Comparison of ENCODE assay signal across 17 cellular contexts in genomic region chr12:53413485-53414215, GRCh38. TPM values are rescaled to one million over a fixed set of nuclear protein-coding genes. Genes with fewer than 3 reads are reported as not detected.
A peak's percentile ranks its signal among the peaks of the same experiment; 100 is the strongest.
DNase-seq lines count a peak whose midpoint lies in the region; ATAC-seq and TF ChIP-seq lines count a peak whose summit lies in the region.
"Had no signal": no experiment of that assay in that cellular context is flagged by ENCODE, and none has a peak within 500 bp of the region (broad histone marks: within the 10 kb centered on the region; RNA-seq: fewer than 3 reads in every experiment).

No MANE protein-coding gene starts in this region.

- H3K4me3 Mint-ChIP-seq in stimulated activated naive CD8-positive, alpha-beta T cell treated with anti-CD3 and anti-CD28 coated beads, Interleukin-15, Interleukin-2, amounts not matched to agents 100 ng/mL and 50 ng/mL, for 24 hours: no peak overlapping the region
- no peak overlapping the region for H3K4me3 Mint-ChIP-seq in stimulated activated naive CD8-positive, alpha-beta T cell treated with anti-CD3 and anti-CD28 coated beads, Interleukin-15, amount 100 ng/mL, for 72 hours
- no peak overlapping the region for H3K4me3 Mint-ChIP-seq in activated naive CD8-positive, alpha-beta T cell treated with anti-CD3 and anti-CD28 coated beads for 36 hours
- H3K4me3 Mint-ChIP-seq in Caco-2 (ENCODE audit: unreplicated experiment): no peak overlapping the region

- H3K18ac ChIP-seq in mesenchymal stem cell (ENCODE audit: low read depth in 1 of 2, low read length in 2 of 2): no peak overlapping the region

- H4K91ac ChIP-seq in mesenchymal stem cell (ENCODE audit: low read length): no peak overlapping the region

- no peaks in the 10 kb centered on the region for H3K9me3 Mint-ChIP-seq in stimulated activated naive CD8-positive, alpha-beta T cell treated with anti-CD3 and anti-CD28 coated beads, Interleukin-15, Interleukin-2, amounts not matched to agents 100 ng/mL and 50 ng/mL, for 24 hours
- no peaks in the 10 kb centered on the region for H3K9me3 Mint-ChIP-seq in stimulated activated naive CD8-positive, alpha-beta T cell treated with anti-CD3 and anti-CD28 coated beads, Interleukin-15, amount 100 ng/mL, for 72 hours
- no peaks in the 10 kb centered on the region for H3K9me3 Mint-ChIP-seq in activated naive CD8-positive, alpha-beta T cell treated with anti-CD3 and anti-CD28 coated beads for 36 hours
- H3K9me3 Mint-ChIP-seq in Caco-2 (ENCODE audit: unreplicated experiment): no peaks in the 10 kb centered on the region

- intact Hi-C loops in Caco-2 (cut with micrococcal nuclease; ENCODE audit: unreplicated experiment): no loop called here

- no peak overlapping the region for H3K4me2 ChIP-seq in mesenchymal stem cell (ENCODE audit: low read length, poor library complexity, severe bottlenecking)

- peaks cover 7% of the 10 kb centered on the region for H3K79me1 ChIP-seq in mesenchymal stem cell (replicated peaks; ENCODE audit: low read length, poor library complexity, severe bottlenecking)

- 100% methylated on average over 2 of the region's 3 CpGs for WGBS in mesenchymal stem cell

- H3K27ac ChIP-seq in mesenchymal stem cell (ENCODE audit: low read length, poor library complexity, severe bottlenecking): no peak overlapping the region
- H3K27ac ChIP-seq in brain microvascular endothelial cell: no peak overlapping the region
- H3K27ac ChIP-seq: psoas muscle had no signal

- in situ Hi-C loops in brain microvascular endothelial cell (cut with HindIII; ENCODE audit: low pct_ligation_motif_present, low sequenced_read_pairs): no loop called here

- H3K23ac ChIP-seq in mesenchymal stem cell (ENCODE audit: low read length in 2 of 2): no peak overlapping the region

- H3K9ac ChIP-seq in mesenchymal stem cell (ENCODE audit: low read length): peak overlapping the region; percentile 58

- no peak overlapping the region for H4K8ac ChIP-seq in mesenchymal stem cell (ENCODE audit: low read length)

- H3K27me3 Mint-ChIP-seq in stimulated activated naive CD8-positive, alpha-beta T cell treated with anti-CD3 and anti-CD28 coated beads, Interleukin-15, Interleukin-2, amounts not matched to agents 100 ng/mL and 50 ng/mL, for 24 hours: no peaks in the 10 kb centered on the region
- no peaks in the 10 kb centered on the region for H3K27me3 Mint-ChIP-seq in stimulated activated naive CD8-positive, alpha-beta T cell treated with anti-CD3 and anti-CD28 coated beads, Interleukin-15, amount 100 ng/mL, for 72 hours
- H3K27me3 Mint-ChIP-seq in activated naive CD8-positive, alpha-beta T cell treated with anti-CD3 and anti-CD28 coated beads for 36 hours: no peaks in the 10 kb centered on the region
- H3K27me3 Mint-ChIP-seq in Caco-2 (ENCODE audit: insufficient read depth, unreplicated experiment): no peaks in the 10 kb centered on the region

- peaks cover 44% of the 10 kb centered on the region for H3K36me3 Mint-ChIP-seq in stimulated activated naive CD8-positive, alpha-beta T cell treated with anti-CD3 and anti-CD28 coated beads, Interleukin-15, Interleukin-2, amounts not matched to agents 100 ng/mL and 50 ng/mL, for 24 hours (ENCODE audit: low read depth)
- peaks cover 47% of the 10 kb centered on the region for H3K36me3 Mint-ChIP-seq in activated naive CD8-positive, alpha-beta T cell treated with anti-CD3 and anti-CD28 coated beads for 36 hours
- H3K36me3 Mint-ChIP-seq in Caco-2 (ENCODE audit: insufficient read depth, unreplicated experiment): peaks cover 34% of the 10 kb centered on the region

- TF ChIP-seq CTCF in brain microvascular endothelial cell (IDR thresholded peaks at IDR 0.05; ENCODE audit: low read depth, low read length, missing control alignments): no peak
- TF ChIP-seq CTCF in Caco-2 (IDR thresholded peaks at IDR 0.05; ENCODE audit: insufficient read depth in 1 of 2, low read depth in 1 of 2, low read length in 1 of 2, severe bottlenecking in 1 of 2, unreplicated experiment in 1 of 2): no peak

- H3K14ac ChIP-seq in mesenchymal stem cell (ENCODE audit: low read length in 2 of 2): no peak overlapping the region

- H3K36me3 ChIP-seq in mesenchymal stem cell (ENCODE audit: control insufficient read depth in 1 of 2, insufficient read depth in 2 of 2, low read depth in 1 of 2, low read length in 2 of 2) (peaks cover 23 to 45% of the 10 kb centered on the region in 2 experiments), brain microvascular endothelial cell (replicated peaks) (peaks cover 39% of the 10 kb centered on the region), Caco-2 (ENCODE audit: control insufficient read depth, insufficient read depth, low read length) (no peaks in the 10 kb centered on the region; the same call in 1 of the 2 replicates)

- H2BK12ac ChIP-seq in mesenchymal stem cell (ENCODE audit: low read length in 2 of 2): no peak overlapping the region

- no peak for ATAC-seq in stimulated activated naive CD8-positive, alpha-beta T cell treated with anti-CD3 and anti-CD28 coated beads, Interleukin-15, amount 100 ng/mL, for 72 hours
- ATAC-seq: psoas muscle had no signal

- CTCF ChIA-PET in Caco-2 (lab: Charles Lee): interaction anchor here (0.7 kb wide), 1 partner anchor 68 kb away, joined by 4 read pairs; no protein-coding TSS in a partner anchor

- peaks cover 70% of the 10 kb centered on the region for H3K4me1 Mint-ChIP-seq in stimulated activated naive CD8-positive, alpha-beta T cell treated with anti-CD3 and anti-CD28 coated beads, Interleukin-15, Interleukin-2, amounts not matched to agents 100 ng/mL and 50 ng/mL, for 24 hours (ENCODE audit: low read depth)
- H3K4me1 Mint-ChIP-seq in stimulated activated naive CD8-positive, alpha-beta T cell treated with anti-CD3 and anti-CD28 coated beads, Interleukin-15, amount 100 ng/mL, for 72 hours: peaks cover 57% of the 10 kb centered on the region
- peaks cover 59% of the 10 kb centered on the region for H3K4me1 Mint-ChIP-seq in activated naive CD8-positive, alpha-beta T cell treated with anti-CD3 and anti-CD28 coated beads for 36 hours
- H3K4me1 Mint-ChIP-seq in Caco-2 (ENCODE audit: low read depth, unreplicated experiment): peaks cover 11% of the 10 kb centered on the region

- H3K4me3 ChIP-seq in mesenchymal stem cell (ENCODE audit: insufficient read depth in 1 of 2, low read depth in 1 of 2, low read length in 2 of 2): peak overlapping the region in 1 of 2 experiments; percentile 52
- H3K4me3 ChIP-seq in brain microvascular endothelial cell (ENCODE audit: low read depth, low read length): no peak overlapping the region
- no peak overlapping the region for H3K4me3 ChIP-seq in Caco-2 (ENCODE audit: low read depth, low read length)
- H3K4me3 ChIP-seq: cardiac muscle cell, psoas muscle had no signal

- H2AK5ac ChIP-seq in mesenchymal stem cell (ENCODE audit: low read length, severe bottlenecking): no peak overlapping the region

- no peaks in the 10 kb centered on the region for H3K9me3 ChIP-seq in mesenchymal stem cell (ENCODE audit: control insufficient read depth, low read length)
- no peaks in the 10 kb centered on the region for H3K9me3 ChIP-seq in Caco-2
- H3K9me3 ChIP-seq: psoas muscle had no signal

- H3K27ac Mint-ChIP-seq in stimulated activated naive CD8-positive, alpha-beta T cell treated with anti-CD3 and anti-CD28 coated beads, Interleukin-15, Interleukin-2, amounts not matched to agents 100 ng/mL and 50 ng/mL, for 24 hours: peak overlapping the region; percentile 60
- peak overlapping the region in 1 of 2 donors; percentile 68 for H3K27ac Mint-ChIP-seq in stimulated activated naive CD8-positive, alpha-beta T cell treated with anti-CD3 and anti-CD28 coated beads, Interleukin-15, amount 100 ng/mL, for 72 hours
- H3K27ac Mint-ChIP-seq in activated naive CD8-positive, alpha-beta T cell treated with anti-CD3 and anti-CD28 coated beads for 36 hours: peak overlapping the region; percentile 73
- no peak overlapping the region for H3K27ac Mint-ChIP-seq in Caco-2 (ENCODE audit: unreplicated experiment)

- H3K27me3 ChIP-seq in mesenchymal stem cell (ENCODE audit: control insufficient read depth in 1 of 2, insufficient read depth in 1 of 2, low read length in 2 of 2): no peaks in the 10 kb centered on the region
- H3K27me3 ChIP-seq in brain microvascular endothelial cell (replicated peaks): no peaks in the 10 kb centered on the region
- H3K27me3 ChIP-seq in Caco-2 (replicated peaks; ENCODE audit: control insufficient read depth, insufficient read depth, low read length): no peaks in the 10 kb centered on the region
- H3K27me3 ChIP-seq: cardiac muscle cell had no signal

- H3K4me1 ChIP-seq in mesenchymal stem cell (ENCODE audit: control insufficient read depth, insufficient read depth, low read depth, low read length): peaks cover 7% of the 10 kb centered on the region
- H3K4me1 ChIP-seq in Caco-2: peaks cover 4% of the 10 kb centered on the region; the same call in 1 of the 2 replicates
- H3K4me1 ChIP-seq: psoas muscle had no signal

- no peak for DNase-seq in stimulated activated naive CD8-positive, alpha-beta T cell treated with anti-CD3 and anti-CD28 coated beads, Interleukin-15, amount 100 ng/mL, for 72 hours
- DNase-seq in activated naive CD8-positive, alpha-beta T cell treated with anti-CD3 and anti-CD28 coated beads for 36 hours: no peak
- no peak for DNase-seq in mesenchymal stem cell
- no peak for DNase-seq in amygdala (lab: John Stamatoyannopoulos, UW)
- DNase-seq in brain microvascular endothelial cell: no peak
- DNase-seq in glomerular visceral epithelial cell (ENCODE audit: extremely low spot score): no peak
- no peak for DNase-seq in Caco-2
- DNase-seq: activated effector memory CD4-positive, alpha-beta T cell treated with Interleukin-2 at 50 U/mL for 16 hours; mammary epithelial cell; NCI-H446; psoas muscle; stimulated activated CD4-positive, alpha-beta T cell treated with anti-CD3 and anti-CD28 coated beads, Interleukin-1b, Interleukin-23, amount 100 ng/mL, for 48 hours; stimulated activated CD8-positive, alpha-beta memory T cell treated with anti-CD3 and anti-CD28 coated beads, Interleukin-4, amount 100 ng/mL, for 48 hours had no signal

- no peak overlapping the region for H2BK120ac ChIP-seq in mesenchymal stem cell (ENCODE audit: low read depth, low read length)

- H2BK5ac ChIP-seq in mesenchymal stem cell (ENCODE audit: low read depth, low read length, poor library complexity, severe bottlenecking): no peak overlapping the region

- no peak overlapping the region for H3K4ac ChIP-seq in mesenchymal stem cell (ENCODE audit: low read depth in 1 of 2, low read length in 2 of 2)

- H2BK15ac ChIP-seq in mesenchymal stem cell (ENCODE audit: low read depth, poor library complexity, severe bottlenecking): no peak overlapping the region

- POLR2A ChIA-PET in Caco-2 (lab: Charles Lee): no interaction called here

- BruUV-seq in Caco-2 (replicated peaks; lab: Mats Ljungman, UMichigan): no TSS peak

- no peak overlapping the region for H2AFZ ChIP-seq in mesenchymal stem cell (ENCODE audit: low read depth, low read length)

RNA-seq across cellular contexts. Expression of gene AMHR2, which starts 10.0 kb away (rescaled TPM):
- total RNA-seq in activated naive CD8-positive, alpha-beta T cell treated with anti-CD3 and anti-CD28 coated beads for 36 hours: not detected
- polyA plus RNA-seq in mesenchymal stem cell (2013, experiment 1 of 2): 0.01 TPM
- polyA plus RNA-seq in mesenchymal stem cell (2013, experiment 2 of 2): not detected
- 0.28 and 0.48 TPM in 2 replicates for total RNA-seq in Caco-2 (2022)
- total RNA-seq: mammary epithelial cell, OCI-LY7, urinary bladder had no signal
- polyA plus RNA-seq: mammary epithelial cell had no signal

RNA-seq across cellular contexts. Expression of gene PRR13, which starts 27.9 kb away (rescaled TPM):
- 100 to 1,000 TPM; 221 to 247 TPM for total RNA-seq in activated naive CD8-positive, alpha-beta T cell treated with anti-CD3 and anti-CD28 coated beads for 36 hours
- 326 TPM for polyA plus RNA-seq in mesenchymal stem cell (2013, experiment 1 of 2)
- polyA plus RNA-seq in mesenchymal stem cell (2013, experiment 2 of 2): 326 TPM
- 395 and 400 TPM in 2 replicates for total RNA-seq in Caco-2 (2022)

RNA-seq across cellular contexts. Expression of gene SP1, which starts 33.7 kb away (rescaled TPM):
- 10 to 100 TPM; 65.8 to 68.1 TPM for total RNA-seq in activated naive CD8-positive, alpha-beta T cell treated with anti-CD3 and anti-CD28 coated beads for 36 hours
- 29.4 TPM for polyA plus RNA-seq in mesenchymal stem cell (2013, experiment 1 of 2)
- 27.5 TPM for polyA plus RNA-seq in mesenchymal stem cell (2013, experiment 2 of 2)
- 78.1 and 83.3 TPM in 2 replicates for total RNA-seq in Caco-2 (2022)

RNA-seq across cellular contexts. Expression of gene PCBP2, which starts 38.3 kb away (rescaled TPM):
- total RNA-seq in activated naive CD8-positive, alpha-beta T cell treated with anti-CD3 and anti-CD28 coated beads for 36 hours: 1,000 to 10,000 TPM; 1,052 to 1,089 TPM
- 467 TPM for polyA plus RNA-seq in mesenchymal stem cell (2013, experiment 1 of 2)
- polyA plus RNA-seq in mesenchymal stem cell (2013, experiment 2 of 2): 455 TPM
- 1,036 and 1,143 TPM in 2 replicates for total RNA-seq in Caco-2 (2022)
